In the genomic region with DNA sequence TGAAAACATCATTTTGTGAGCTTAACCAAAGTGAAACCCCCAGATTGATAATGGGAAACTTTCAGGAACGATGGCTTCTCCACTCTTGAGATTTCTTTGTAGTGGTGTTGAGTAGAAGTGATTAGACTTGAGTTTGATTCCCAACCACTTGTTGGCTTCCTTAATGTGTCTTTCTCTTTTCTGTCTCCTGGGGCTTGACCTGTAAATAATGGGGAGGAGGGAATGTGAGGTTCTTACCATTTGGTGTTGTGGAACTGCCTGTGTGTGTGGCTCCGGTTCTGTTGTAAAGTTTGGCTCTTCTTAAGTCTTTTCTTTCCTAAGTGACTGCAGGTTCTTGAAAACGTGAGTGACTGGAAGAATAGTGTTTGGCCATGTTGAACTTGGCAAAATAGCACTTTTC, we compare ENCODE assay signal across 9 cellular contexts. TPM values are rescaled to one million over a fixed set of nuclear protein-coding genes. Genes with fewer than 3 reads are reported as not detected.
A peak's percentile ranks its signal among the peaks of the same experiment; 100 is the strongest.
DNase-seq lines count a peak whose midpoint lies in the region; ATAC-seq and TF ChIP-seq lines count a peak whose summit lies in the region.
"Had no signal": no experiment of that assay in that cellular context is flagged by ENCODE, and none has a peak within 500 bp of the region (broad histone marks: within the 10 kb centered on the region; RNA-seq: fewer than 3 reads in every experiment).

No MANE protein-coding gene starts in this region.

- no peak for TF ChIP-seq CTCF in CD4-positive, alpha-beta T cell (IDR thresholded peaks at IDR 0.05)
- TF ChIP-seq CTCF in NB4 (IDR thresholded peaks at IDR 0.05; ENCODE audit: low read depth, low read length) (no peak), dorsolateral prefrontal cortex (IDR thresholded peaks at IDR 0.05 in 54 of 56, conservative IDR thresholded peaks at IDR 0.05 in 2 of 56; ENCODE audit: low read depth in 1 of 56, partially characterized antibody in 56 of 56) (no peak), neural progenitor cell (IDR thresholded peaks at IDR 0.05) (no peak)

- H3K4me3 Mint-ChIP-seq in CD4-positive, alpha-beta T cell: peak overlapping the region; percentile 96
- peak overlapping the region; percentile 98 for H3K4me3 Mint-ChIP-seq in neural progenitor cell

- no peak for TF ChIP-seq POLR2A in NB4 (IDR thresholded peaks at IDR 0.05; ENCODE audit: extremely low read depth, insufficient read length)
- TF ChIP-seq POLR2A in GM18505 (IDR thresholded peaks at IDR 0.05; ENCODE audit: borderline replicate concordance, extremely low read depth, insufficient read depth, insufficient read length): no peak

- H4K20me1 ChIP-seq in neural progenitor cell (ENCODE audit: low read depth): peaks cover 69% of the 10 kb centered on the region

- no peaks in the 10 kb centered on the region for H3K9me3 Mint-ChIP-seq in CD4-positive, alpha-beta T cell
- H3K9me3 Mint-ChIP-seq in neural progenitor cell: peaks cover 2% of the 10 kb centered on the region

- no peak overlapping the region for H3K9ac ChIP-seq in neural progenitor cell

- peak overlapping the region; percentile 78 for H3K4me2 ChIP-seq in neural progenitor cell

- no peak for ATAC-seq in CD4-positive, alpha-beta T cell (ENCODE audit: poor library complexity)
- no peak for ATAC-seq in HG03108 (IDR thresholded peaks at IDR 0.05; ENCODE audit: unreplicated experiment)
- ATAC-seq in HG03159 (IDR thresholded peaks at IDR 0.05; ENCODE audit: unreplicated experiment): no peak
- no peak for ATAC-seq in GM18505 (IDR thresholded peaks at IDR 0.05; ENCODE audit: unreplicated experiment)

- H3K4me3 ChIP-seq in NB4 (ENCODE audit: low read depth, low read length): peak overlapping the region; percentile 88
- peak overlapping the region in 34 of 59 donors; percentile 5 to 95 (median 84) for H3K4me3 ChIP-seq in dorsolateral prefrontal cortex
- peak overlapping the region; percentile 70 for H3K4me3 ChIP-seq in neural progenitor cell
- H3K4me3 ChIP-seq in H7 (ENCODE audit: insufficient read depth, low read depth, low read length): no peak overlapping the region

- no peaks in the 10 kb centered on the region for H3K27me3 Mint-ChIP-seq in CD4-positive, alpha-beta T cell
- H3K27me3 Mint-ChIP-seq in neural progenitor cell (ENCODE audit: insufficient read depth, low read depth): peaks cover 5% of the 10 kb centered on the region

- H3F3A ChIP-seq in neural progenitor cell (ENCODE audit: low read depth): peaks cover 7% of the 10 kb centered on the region

- H3K36me3 Mint-ChIP-seq in CD4-positive, alpha-beta T cell (ENCODE audit: low read depth): peaks cover 70% of the 10 kb centered on the region
- peaks cover 24% of the 10 kb centered on the region for H3K36me3 Mint-ChIP-seq in neural progenitor cell

- no peak overlapping the region for H2AFZ ChIP-seq in neural progenitor cell (replicated peaks)

- H3K27ac Mint-ChIP-seq in CD4-positive, alpha-beta T cell: peak overlapping the region; percentile 99
- H3K27ac Mint-ChIP-seq in neural progenitor cell: peak overlapping the region; percentile 11

- CTCF ChIA-PET in CD4-positive, alpha-beta T cell (lab: Charles Lee): interaction anchor here (0.6 kb wide), 1 partner anchor 89 kb away, joined by 3 read pairs; no protein-coding TSS in a partner anchor

- no peaks in the 10 kb centered on the region for H3K9me3 ChIP-seq in CD4-positive, alpha-beta T cell (ENCODE audit: control insufficient read depth, low read length)
- no peaks in the 10 kb centered on the region for H3K9me3 ChIP-seq in neural progenitor cell (ENCODE audit: low read depth)

- peaks cover 14% of the 10 kb centered on the region for H3K36me3 ChIP-seq in neural progenitor cell
- peaks cover 19% of the 10 kb centered on the region for H3K36me3 ChIP-seq in H7 (replicated peaks; ENCODE audit: control insufficient read depth, insufficient read depth, low read length)

- no peaks in the 10 kb centered on the region for H3K27me3 ChIP-seq in CD4-positive, alpha-beta T cell (ENCODE audit: control insufficient read depth, insufficient read depth, low read length)
- H3K27me3 ChIP-seq in dorsolateral prefrontal cortex: no peaks in the 10 kb centered on the region
- no peaks in the 10 kb centered on the region for H3K27me3 ChIP-seq in neural progenitor cell
- no peaks in the 10 kb centered on the region for H3K27me3 ChIP-seq in H7 (ENCODE audit: control insufficient read depth, insufficient read depth, low read length)

- intact Hi-C loops in CD4-positive, alpha-beta T cell (cut with DNase I, micrococcal nuclease): loop anchor here (5.0 to 10.0 kb wide), 2 partner anchors 134 to 921 kb away; a partner anchor contains a TSS
- intact Hi-C loops in dorsolateral prefrontal cortex (cut with DNase I): loop anchor here (2.0 to 10.0 kb wide), 3 partner anchors 129 to 169 kb away; a partner anchor contains a TSS

- peaks cover 70% of the 10 kb centered on the region for H3K79me2 ChIP-seq in neural progenitor cell (ENCODE audit: low read depth)

- H3K27ac ChIP-seq in CD4-positive, alpha-beta T cell (ENCODE audit: low read depth, low read length): no peak overlapping the region
- peak overlapping the region in 1 of 59 donors; percentile 11 for H3K27ac ChIP-seq in dorsolateral prefrontal cortex
- H3K27ac ChIP-seq in neural progenitor cell: no peak overlapping the region

- no peak for DNase-seq in CD4-positive, alpha-beta T cell
- DNase-seq in NB4 (ENCODE audit: low read depth) (no peak), dorsolateral prefrontal cortex (no peak), neural progenitor cell (ENCODE audit: low spot score) (no peak), H7 (no peak)
- DNase-seq: stimulated activated naive CD4-positive, alpha-beta T cell had no signal

- H3K4me1 Mint-ChIP-seq in CD4-positive, alpha-beta T cell (ENCODE audit: low read depth): peaks cover 68% of the 10 kb centered on the region
- H3K4me1 Mint-ChIP-seq in neural progenitor cell: peaks cover 46% of the 10 kb centered on the region

- POLR2A ChIA-PET in CD4-positive, alpha-beta T cell (lab: Charles Lee): interaction anchor here (4.3 kb wide), 1 partner anchor 70 kb away, joined by 55 read pairs; no protein-coding TSS in a partner anchor

- H3K4me1 ChIP-seq in neural progenitor cell: peaks cover 31% of the 10 kb centered on the region

RNA-seq across cellular contexts. Expression of a gene that starts 2.7 kb away (rescaled TPM):
- total RNA-seq in CD4-positive, alpha-beta T cell: 100 to 1,000 TPM; 206 to 228 TPM
- total RNA-seq in dorsolateral prefrontal cortex (100 to 1,000 TPM in 8 of 120 experiments, 10 to 100 TPM in 112; 60.4 to 111 (median 85.2) TPM), neural progenitor cell (ENCODE audit: low replicate concordance) (175 and 272 TPM in 2 replicates)
- total RNA-seq in H7 (2014; rRNA removed; shearing (Covaris generic)): 89.7 and 129 TPM in 2 replicates
